ENCODE assay signal across 14 cellular contexts in the genomic region with DNA sequence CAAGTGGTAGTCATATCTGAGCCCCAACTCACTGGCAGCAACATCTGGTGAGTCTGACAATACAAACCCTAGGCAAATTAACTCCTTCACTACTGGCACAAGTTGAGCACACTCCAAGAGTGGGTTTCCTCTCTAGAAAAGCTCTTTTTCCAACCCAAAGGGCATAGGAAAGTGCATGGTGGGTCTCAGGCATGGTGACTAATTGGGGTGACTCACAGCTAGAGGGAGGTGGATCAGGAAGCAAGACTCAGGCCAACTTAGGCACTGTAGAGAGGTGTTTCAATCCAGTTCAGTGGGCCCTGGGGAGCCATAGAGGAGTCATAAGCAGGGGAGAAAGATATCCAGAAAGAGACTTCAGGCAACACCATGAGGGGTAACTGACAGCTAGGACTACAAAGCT. TPM values are rescaled to one million over a fixed set of nuclear protein-coding genes. Genes with fewer than 3 reads are reported as not detected.
A peak's percentile ranks its signal among the peaks of the same experiment; 100 is the strongest.
DNase-seq lines count a peak whose midpoint lies in the region; TF ChIP-seq lines count a peak whose summit lies in the region.
"Had no signal": no experiment of that assay in that cellular context is flagged by ENCODE, and none has a peak within 500 bp of the region (broad histone marks: within the 10 kb centered on the region; RNA-seq: fewer than 3 reads in every experiment).

No MANE protein-coding gene starts in this region.

- dilution Hi-C loops in mammary epithelial cell (cut with HindIII; ENCODE audit: low sequenced_read_pairs), result loop anchor here (5.0 kb wide), 1 partner anchor 84 kb away; no protein-coding TSS in a partner anchor

- no peak overlapping the region for H2AK5ac ChIP-seq in trophoblast cell (ENCODE audit: low read length)

- no peak overlapping the region for H3K23ac ChIP-seq in trophoblast cell (ENCODE audit: low read length)

- POLR2A ChIA-PET in activated CD4-positive, alpha-beta memory T cell treated with anti-CD3 and anti-CD28 coated beads for 36 hours (lab: Charles Lee), result no interaction called here
- POLR2A ChIA-PET in CD4-positive, alpha-beta memory T cell (lab: Charles Lee; ENCODE audit: partially characterized antibody), result interaction anchor here (4.6 kb wide), 1 partner anchor 42 kb away, joined by 24 read pairs; a partner anchor contains a TSS

- H3K4me2 ChIP-seq in mammary epithelial cell (ENCODE audit: insufficient read depth, low read depth, low read length) (no peak overlapping the region), trophoblast cell (ENCODE audit: low read length) (no peak overlapping the region)

- H2BK120ac ChIP-seq in trophoblast cell (ENCODE audit: insufficient read depth, low read length, poor library complexity), result no peak overlapping the region

- H2AFZ ChIP-seq in mammary epithelial cell (ENCODE audit: low read depth, low read length) (peak overlapping the region; percentile 34), trophoblast cell (ENCODE audit: insufficient read depth, low read length, poor library complexity) (no peak overlapping the region)

- intact Hi-C loops in mammary epithelial cell (cut with micrococcal nuclease), result loop anchor here (2.0 to 5.0 kb wide), 2 partner anchors 325 to 459 kb away; a partner anchor contains a TSS
- intact Hi-C loops in activated CD4-positive, alpha-beta memory T cell treated with anti-CD3 and anti-CD28 coated beads for 36 hours (cut with micrococcal nuclease), result loop anchor here (2.0 to 5.0 kb wide), 2 partner anchors 459 to 603 kb away; no protein-coding TSS in a partner anchor
- intact Hi-C loops in CD4-positive, alpha-beta memory T cell (cut with micrococcal nuclease), result loop anchor here (2.0 kb wide), 1 partner anchor 535 kb away; no protein-coding TSS in a partner anchor

- H3K9ac ChIP-seq in mammary epithelial cell (ENCODE audit: insufficient read depth, low read length) (no peak overlapping the region), trophoblast cell (ENCODE audit: low read length) (no peak overlapping the region)

- H3K4me3 Mint-ChIP-seq in activated CD4-positive, alpha-beta memory T cell treated with anti-CD3 and anti-CD28 coated beads for 36 hours, result no peak overlapping the region
- no peak overlapping the region for H3K4me3 Mint-ChIP-seq in CD4-positive, alpha-beta memory T cell
- H3K4me3 Mint-ChIP-seq: memory B cell had no signal

- peak overlapping the region; percentile 29 for H3K4ac ChIP-seq in trophoblast cell (ENCODE audit: low read depth, low read length)

- TF ChIP-seq CTCF in mammary epithelial cell (conservative IDR thresholded peaks at IDR 0.05 in 1 of 2, IDR thresholded peaks at IDR 0.05 in 1 of 2; ENCODE audit: extremely low read depth in 1 of 2, insufficient read depth in 1 of 2, low read depth in 1 of 2, low read length in 2 of 2), result no peak

- DNase-seq in NOMO-1 treated with DMSO at 0.1 percent for 48 hours (lab: John Stamatoyannopoulos, UW; ENCODE audit: unreplicated experiment) (peak; percentile 23), NOMO-1 treated with dmso at 0.1 percent for 144 hours (lab: John Stamatoyannopoulos, UW; ENCODE audit: unreplicated experiment) (no peak), MV-4-11 (lab: John Stamatoyannopoulos, UW) (peak; percentile 65), mammary epithelial cell (peak; percentile 48), trophoblast cell (no peak), DMS114 treated with DMSO at 0.1 percent for 48 hours (lab: John Stamatoyannopoulos, UW; ENCODE audit: unreplicated experiment) (no peak)
- DNase-seq in activated CD4-positive, alpha-beta memory T cell treated with anti-CD3 and anti-CD28 coated beads for 36 hours, result no peak
- DNase-seq in CD4-positive, alpha-beta memory T cell, result no peak
- DNase-seq: caudate nucleus, NCI-H510A, transverse colon had no signal

- no peak overlapping the region for H3K14ac ChIP-seq in trophoblast cell (ENCODE audit: low read length)

- no peaks in the 10 kb centered on the region for H3K27me3 ChIP-seq in mammary epithelial cell (ENCODE audit: insufficient read depth, low read length)
- no peaks in the 10 kb centered on the region for H3K27me3 ChIP-seq in trophoblast cell (ENCODE audit: insufficient read depth, low read length)
- H3K27me3 ChIP-seq in CD4-positive, alpha-beta memory T cell (ENCODE audit: insufficient read depth, low read length), result no peaks in the 10 kb centered on the region
- H3K27me3 ChIP-seq: transverse colon had no signal

- peak overlapping the region; percentile 63 for H4K91ac ChIP-seq in trophoblast cell (ENCODE audit: low read depth, low read length)

- H3K4me3 ChIP-seq in mammary epithelial cell (replicated peaks in 1 of 3; ENCODE audit: insufficient read depth in 1 of 3, low read depth in 2 of 3, low read length in 3 of 3) (no peak overlapping the region), trophoblast cell (ENCODE audit: low read depth, low read length) (no peak overlapping the region)
- H3K4me3 ChIP-seq in CD4-positive, alpha-beta memory T cell (ENCODE audit: low read length in 2 of 2), result no peak overlapping the region
- H3K4me3 ChIP-seq: prostate gland, transverse colon had no signal

- H3K36me3 Mint-ChIP-seq in activated CD4-positive, alpha-beta memory T cell treated with anti-CD3 and anti-CD28 coated beads for 36 hours, result no peaks in the 10 kb centered on the region
- no peaks in the 10 kb centered on the region for H3K36me3 Mint-ChIP-seq in CD4-positive, alpha-beta memory T cell
- H3K36me3 Mint-ChIP-seq: memory B cell had no signal

- CTCF ChIA-PET in mammary epithelial cell (lab: Charles Lee; ENCODE audit: low non-redundant PET), result no interaction called here
- CTCF ChIA-PET in activated CD4-positive, alpha-beta memory T cell treated with anti-CD3 and anti-CD28 coated beads for 36 hours (lab: Charles Lee), result interaction anchor here (1.1 to 2.5 kb wide), 3 partner anchors 460 to 604 kb away, joined by 3 to 13 read pairs (median 5); no protein-coding TSS in a partner anchor
- CTCF ChIA-PET in CD4-positive, alpha-beta memory T cell (lab: Charles Lee; ENCODE audit: partially characterized antibody), result interaction anchor here (1.1 to 4.8 kb wide), 7 partner anchors 14 to 603 kb away, joined by 3 to 36 read pairs (median 5); a partner anchor contains a TSS

- H3K27ac Mint-ChIP-seq in activated CD4-positive, alpha-beta memory T cell treated with anti-CD3 and anti-CD28 coated beads for 36 hours, result no peak overlapping the region
- H3K27ac Mint-ChIP-seq in CD4-positive, alpha-beta memory T cell, result peak overlapping the region in 1 of 7 donors; percentile 49
- H3K27ac Mint-ChIP-seq: memory B cell had no signal

- peaks cover 25% of the 10 kb centered on the region for H3K79me1 ChIP-seq in trophoblast cell (ENCODE audit: low read length)

- H3K4me1 ChIP-seq in mammary epithelial cell (ENCODE audit: insufficient read depth, low read length), result peaks cover 12% of the 10 kb centered on the region
- peaks cover 28 to 31% of the 10 kb centered on the region in 2 experiments for H3K4me1 ChIP-seq in trophoblast cell (ENCODE audit: control insufficient read depth in 1 of 2, insufficient read depth in 2 of 2, low read length in 2 of 2)
- H3K4me1 ChIP-seq in CD4-positive, alpha-beta memory T cell (ENCODE audit: insufficient read depth, low read length), result peaks cover 9% of the 10 kb centered on the region
- H3K4me1 ChIP-seq: prostate gland had no signal

- H4K20me1 ChIP-seq in mammary epithelial cell (ENCODE audit: insufficient read depth, low read length), result no peaks in the 10 kb centered on the region

- BruUV-seq in mammary epithelial cell (replicated peaks; lab: Mats Ljungman, UMichigan), result no TSS peak

- H4K12ac ChIP-seq in trophoblast cell (ENCODE audit: low read depth, low read length), result no peak overlapping the region

- H3K27me3 Mint-ChIP-seq in activated CD4-positive, alpha-beta memory T cell treated with anti-CD3 and anti-CD28 coated beads for 36 hours, result peaks cover 3% of the 10 kb centered on the region
- H3K27me3 Mint-ChIP-seq in CD4-positive, alpha-beta memory T cell, result peaks cover 1 to 3% of the 10 kb centered on the region in 2 donors

- H3K27ac ChIP-seq in mammary epithelial cell (ENCODE audit: insufficient read depth, low read depth, low read length) (no peak overlapping the region), trophoblast cell (ENCODE audit: low read depth, low read length) (no peak overlapping the region)
- no peak overlapping the region for H3K27ac ChIP-seq in CD4-positive, alpha-beta memory T cell (ENCODE audit: low read depth, low read length)
- H3K27ac ChIP-seq: 22Rv1, prostate gland, transverse colon had no signal

- H3K18ac ChIP-seq in trophoblast cell (ENCODE audit: low read length), result peak overlapping the region; percentile 22

- peak overlapping the region; percentile 10 for H4K8ac ChIP-seq in trophoblast cell (ENCODE audit: low read depth, low read length)

- peaks cover 3% of the 10 kb centered on the region for H3K4me1 Mint-ChIP-seq in activated CD4-positive, alpha-beta memory T cell treated with anti-CD3 and anti-CD28 coated beads for 36 hours (ENCODE audit: low read depth)
- H3K4me1 Mint-ChIP-seq in CD4-positive, alpha-beta memory T cell, result peaks cover 4 to 8% (median 5%) of the 10 kb centered on the region in 4 donors

- H2BK5ac ChIP-seq in trophoblast cell (ENCODE audit: low read depth, low read length, poor library complexity), result peak overlapping the region; percentile 13

- H3K79me2 ChIP-seq in mammary epithelial cell (ENCODE audit: insufficient read depth, low read length), result no peaks in the 10 kb centered on the region
- no peaks in the 10 kb centered on the region for H3K79me2 ChIP-seq in trophoblast cell (ENCODE audit: control insufficient read depth, insufficient read depth, low read length, poor library complexity)

- in situ Hi-C loops in mammary epithelial cell (cut with MboI; ENCODE audit: low sequenced_read_pairs in 2 of 2), result loop anchor here in 1 of 2 donors (25.0 kb wide), 2 partner anchors 314 to 589 kb away; a partner anchor contains a TSS

- H3K9me3 Mint-ChIP-seq in activated CD4-positive, alpha-beta memory T cell treated with anti-CD3 and anti-CD28 coated beads for 36 hours, result no peaks in the 10 kb centered on the region
- H3K9me3 Mint-ChIP-seq in CD4-positive, alpha-beta memory T cell, result no peaks in the 10 kb centered on the region
- H3K9me3 Mint-ChIP-seq: memory B cell had no signal

- H3K36me3 ChIP-seq in mammary epithelial cell (ENCODE audit: insufficient read depth, low read length) (no peaks in the 10 kb centered on the region), trophoblast cell (ENCODE audit: control insufficient read depth in 1 of 2, insufficient read depth in 2 of 2, low read length in 2 of 2) (no peaks in the 10 kb centered on the region)
- H3K36me3 ChIP-seq in CD4-positive, alpha-beta memory T cell (ENCODE audit: insufficient read depth, low read length), result no peaks in the 10 kb centered on the region
- H3K36me3 ChIP-seq: prostate gland, transverse colon had no signal

- peak overlapping the region; percentile 90 for H2BK12ac ChIP-seq in trophoblast cell (ENCODE audit: low read length)

- H3K9me3 ChIP-seq in mammary epithelial cell (replicated peaks; ENCODE audit: insufficient read depth, low read length), result no peaks in the 10 kb centered on the region
- H3K9me3 ChIP-seq in trophoblast cell (ENCODE audit: insufficient read depth, low read depth, low read length), result no peaks in the 10 kb centered on the region
- H3K9me3 ChIP-seq in CD4-positive, alpha-beta memory T cell (ENCODE audit: control insufficient read depth in 1 of 2, low read length in 2 of 2), result no peaks in the 10 kb centered on the region
- H3K9me3 ChIP-seq: prostate gland, transverse colon had no signal

RNA-seq across cellular contexts. Expression of a gene that starts 42.3 kb away (rescaled TPM):
- total RNA-seq in mammary epithelial cell, result 1 to 10 TPM; 1.5 to 2.9 TPM
- polyA plus RNA-seq in mammary epithelial cell, result 1.2 TPM
- polyA minus RNA-seq in mammary epithelial cell, result 5.3 TPM
- polyA plus RNA-seq in trophoblast cell (2013), result 0.28 and 0.31 TPM in 2 replicates
- total RNA-seq in activated CD4-positive, alpha-beta memory T cell treated with anti-CD3 and anti-CD28 coated beads for 36 hours, result 1 to 10 TPM in 1 of 2 experiments, under 1 TPM in 1; 0.78 to 1.2 TPM
- total RNA-seq in CD4-positive, alpha-beta memory T cell, result 1 to 10 TPM; 1.7 to 2.9 TPM
- 1 to 10 TPM; 4.4 to 6.8 TPM for polyA plus RNA-seq in CD4-positive, alpha-beta memory T cell

Comparison
In these comparisons a context has a peak if more than half of its experiments do, and no peak if none do; other contexts are left out.
1. DNase-seq: peak in NOMO-1 treated with DMSO at 0.1 percent for 48 hours (single experiment), MV-4-11 (single experiment) and mammary epithelial cell (single experiment); none in NOMO-1 treated with dmso at 0.1 percent for 144 hours (single experiment), trophoblast cell (0 of 2), DMS114 treated with DMSO at 0.1 percent for 48 hours (single experiment), activated CD4-positive, alpha-beta memory T cell treated with anti-CD3 and anti-CD28 coated beads for 36 hours (single experiment) and CD4-positive, alpha-beta memory T cell (0 of 5).